In genomic region chr1:26851106-26851684, GRCh38 we compare ENCODE assay signal across 23 cellular contexts. TPM values are rescaled to one million over a fixed set of nuclear protein-coding genes. Genes with fewer than 3 reads are reported as not detected.
DNase-seq lines count a peak whose midpoint lies in the region; ATAC-seq and TF ChIP-seq lines count a peak whose summit lies in the region.
"Had no signal": no experiment of that assay in that cellular context is flagged by ENCODE, and none has a peak within 500 bp of the region (broad histone marks: within the 10 kb centered on the region; RNA-seq: fewer than 3 reads in every experiment).

No MANE protein-coding gene starts in this region.

- H3K4me1 Mint-ChIP-seq in T-helper 1 cell treated with Interleukin-12 subunit alpha and Interleukin-12 subunit beta and Interleukin-4 antibody, amounts not matched to agents 30 μg/mL and 1 μg/mL, for 36 hours (ENCODE audit: low read depth): peaks cover 7% of the 10 kb centered on the region
- H3K4me1 Mint-ChIP-seq in stimulated activated memory B cell treated with anti-CD40 and anti-IgM and Interleukin-4, amounts not matched to agents 10 μg/mL and 1 μg/mL and 100 μg/mL, for 72 hours: no peaks in the 10 kb centered on the region
- H3K4me1 Mint-ChIP-seq: brain; stimulated activated naive CD8-positive, alpha-beta T cell treated with anti-CD3 and anti-CD28 coated beads, Interleukin-15, amount 100 ng/mL, for 72 hours had no signal

- no peaks in the 10 kb centered on the region for H3K9me3 ChIP-seq in WERI-Rb-1 (ENCODE audit: severe bottlenecking)
- H3K9me3 ChIP-seq: mucosa of descending colon had no signal

- H3K27me3 Mint-ChIP-seq in T-helper 1 cell treated with Interleukin-12 subunit alpha and Interleukin-12 subunit beta and Interleukin-4 antibody, amounts not matched to agents 30 μg/mL and 1 μg/mL, for 36 hours (ENCODE audit: low read depth): no peaks in the 10 kb centered on the region
- no peaks in the 10 kb centered on the region for H3K27me3 Mint-ChIP-seq in stimulated activated memory B cell treated with anti-CD40 and anti-IgM and Interleukin-4, amounts not matched to agents 10 μg/mL and 1 μg/mL and 100 μg/mL, for 72 hours
- H3K27me3 Mint-ChIP-seq: brain; CD4-positive, alpha-beta T cell; stimulated activated naive CD8-positive, alpha-beta T cell treated with anti-CD3 and anti-CD28 coated beads, Interleukin-15, amount 100 ng/mL, for 72 hours; type B pancreatic cell had no signal

- TF ChIP-seq CTCF in WERI-Rb-1 (IDR thresholded peaks at IDR 0.05; ENCODE audit: low read depth, low read length): peak; percentile 56

- no peaks in the 10 kb centered on the region for H3K9me3 Mint-ChIP-seq in T-helper 1 cell treated with Interleukin-12 subunit alpha and Interleukin-12 subunit beta and Interleukin-4 antibody, amounts not matched to agents 30 μg/mL and 1 μg/mL, for 36 hours
- H3K9me3 Mint-ChIP-seq in stimulated activated memory B cell treated with anti-CD40 and anti-IgM and Interleukin-4, amounts not matched to agents 10 μg/mL and 1 μg/mL and 100 μg/mL, for 72 hours: no peaks in the 10 kb centered on the region
- H3K9me3 Mint-ChIP-seq: activated naive CD4-positive, alpha-beta T cell treated with anti-CD3 and anti-CD28 coated beads, Interleukin-2, amount 50 U/mL, for 72 hours; brain; CD4-positive, alpha-beta T cell; stimulated activated naive CD8-positive, alpha-beta T cell treated with anti-CD3 and anti-CD28 coated beads, Interleukin-15, amount 100 ng/mL, for 72 hours; type B pancreatic cell had no signal

- peaks cover 54% of the 10 kb centered on the region for H3K36me3 Mint-ChIP-seq in T-helper 1 cell treated with Interleukin-12 subunit alpha and Interleukin-12 subunit beta and Interleukin-4 antibody, amounts not matched to agents 30 μg/mL and 1 μg/mL, for 36 hours (ENCODE audit: low read depth)
- peaks cover 71% of the 10 kb centered on the region for H3K36me3 Mint-ChIP-seq in stimulated activated memory B cell treated with anti-CD40 and anti-IgM and Interleukin-4, amounts not matched to agents 10 μg/mL and 1 μg/mL and 100 μg/mL, for 72 hours

- no peak overlapping the region for H3K27ac ChIP-seq in WERI-Rb-1
- H3K27ac ChIP-seq: SK-N-MC had no signal

- peak overlapping the region; percentile 41 for H3K27ac Mint-ChIP-seq in T-helper 1 cell treated with Interleukin-12 subunit alpha and Interleukin-12 subunit beta and Interleukin-4 antibody, amounts not matched to agents 30 μg/mL and 1 μg/mL, for 36 hours
- peak overlapping the region; percentile 38 for H3K27ac Mint-ChIP-seq in stimulated activated memory B cell treated with anti-CD40 and anti-IgM and Interleukin-4, amounts not matched to agents 10 μg/mL and 1 μg/mL and 100 μg/mL, for 72 hours
- H3K27ac Mint-ChIP-seq: CD4-positive, alpha-beta T cell; type B pancreatic cell had no signal

- H3K4me3 Mint-ChIP-seq in T-helper 1 cell treated with Interleukin-12 subunit alpha and Interleukin-12 subunit beta and Interleukin-4 antibody, amounts not matched to agents 30 μg/mL and 1 μg/mL, for 36 hours: no peak overlapping the region
- H3K4me3 Mint-ChIP-seq in stimulated activated memory B cell treated with anti-CD40 and anti-IgM and Interleukin-4, amounts not matched to agents 10 μg/mL and 1 μg/mL and 100 μg/mL, for 72 hours: no peak overlapping the region
- H3K4me3 Mint-ChIP-seq: CD4-positive, alpha-beta T cell; stimulated activated naive CD8-positive, alpha-beta T cell treated with anti-CD3 and anti-CD28 coated beads, Interleukin-15, amount 100 ng/mL, for 72 hours; type B pancreatic cell had no signal

- H3K36me3 ChIP-seq in WERI-Rb-1: peaks cover 62% of the 10 kb centered on the region

- ATAC-seq in esophagus mucosa: peak; percentile 53
- ATAC-seq in stimulated activated memory B cell treated with anti-CD40 and anti-IgM and Interleukin-4, amounts not matched to agents 10 μg/mL and 1 μg/mL and 100 μg/mL, for 72 hours: no peak
- ATAC-seq in stimulated activated naive CD8-positive, alpha-beta T cell treated with anti-CD3 and anti-CD28 coated beads, Interleukin-15, Interleukin-2, amounts not matched to agents 100 U/mL and 50 U/mL, for 24 hours: no peak
- ATAC-seq: activated naive CD4-positive, alpha-beta T cell treated with anti-CD3 and anti-CD28 coated beads, Interleukin-2, amount 50 U/mL, for 72 hours; mucosa of descending colon; right cardiac atrium; stimulated activated naive CD8-positive, alpha-beta T cell treated with anti-CD3 and anti-CD28 coated beads, Interleukin-15, amount 100 ng/mL, for 72 hours had no signal

- DNase-seq in T-helper 1 cell (no peak), WERI-Rb-1 (peak; percentile 26), cerebellar cortex (ENCODE audit: low spot score) (no peak), iPS-NIHi7 (ENCODE audit: extremely low spot score) (no peak)
- no peak for DNase-seq in stimulated activated naive CD8-positive, alpha-beta T cell treated with anti-CD3 and anti-CD28 coated beads, Interleukin-15, Interleukin-2, amounts not matched to agents 100 U/mL and 50 U/mL, for 24 hours
- DNase-seq: activated CD4-positive, alpha-beta T cell treated with anti-CD3 and anti-CD28 coated beads for 48 hours; activated T-cell treated with anti-CD3 and anti-CD28 coated beads for 4 hours; CD4-positive, alpha-beta T cell; dorsolateral prefrontal cortex; GOT3; mucosa of descending colon; NCI-H1092 treated with DMSO at 0.1 percent for 48 hours; NCI-H2081 treated with DMSO at 0.1 percent for 48 hours; NCI-H524 treated with DMSO at 0.1 percent for 48 hours; right cardiac atrium; stimulated activated naive CD8-positive, alpha-beta T cell treated with anti-CD3 and anti-CD28 coated beads, Interleukin-15, amount 100 ng/mL, for 72 hours had no signal

- no peaks in the 10 kb centered on the region for H3K27me3 ChIP-seq in WERI-Rb-1 (ENCODE audit: insufficient read depth, low read depth, severe bottlenecking)
- H3K27me3 ChIP-seq: dorsolateral prefrontal cortex had no signal

- H3K4me3 ChIP-seq in WERI-Rb-1 (ENCODE audit: low read depth, low read length): no peak overlapping the region
- H3K4me3 ChIP-seq: dorsolateral prefrontal cortex, mucosa of descending colon, SK-N-MC had no signal

RNA-seq across cellular contexts. Expression of gene SFN, which starts 11.8 kb away (rescaled TPM):
- total RNA-seq in esophagus mucosa: 2,315 TPM

RNA-seq across cellular contexts. Expression of gene ZDHHC18, which starts 24.7 kb away (rescaled TPM):
- 19.2 TPM for total RNA-seq in esophagus mucosa

RNA-seq across cellular contexts. Expression of gene GPN2, which starts 38.9 kb away (rescaled TPM):
- total RNA-seq in esophagus mucosa: 20.0 TPM

RNA-seq across cellular contexts. Expression of gene GPATCH3, which starts 49.1 kb away (rescaled TPM):
- total RNA-seq in esophagus mucosa: 10.4 TPM
